Comparison of ENCODE assay signal across 13 cellular contexts in the genomic region with DNA sequence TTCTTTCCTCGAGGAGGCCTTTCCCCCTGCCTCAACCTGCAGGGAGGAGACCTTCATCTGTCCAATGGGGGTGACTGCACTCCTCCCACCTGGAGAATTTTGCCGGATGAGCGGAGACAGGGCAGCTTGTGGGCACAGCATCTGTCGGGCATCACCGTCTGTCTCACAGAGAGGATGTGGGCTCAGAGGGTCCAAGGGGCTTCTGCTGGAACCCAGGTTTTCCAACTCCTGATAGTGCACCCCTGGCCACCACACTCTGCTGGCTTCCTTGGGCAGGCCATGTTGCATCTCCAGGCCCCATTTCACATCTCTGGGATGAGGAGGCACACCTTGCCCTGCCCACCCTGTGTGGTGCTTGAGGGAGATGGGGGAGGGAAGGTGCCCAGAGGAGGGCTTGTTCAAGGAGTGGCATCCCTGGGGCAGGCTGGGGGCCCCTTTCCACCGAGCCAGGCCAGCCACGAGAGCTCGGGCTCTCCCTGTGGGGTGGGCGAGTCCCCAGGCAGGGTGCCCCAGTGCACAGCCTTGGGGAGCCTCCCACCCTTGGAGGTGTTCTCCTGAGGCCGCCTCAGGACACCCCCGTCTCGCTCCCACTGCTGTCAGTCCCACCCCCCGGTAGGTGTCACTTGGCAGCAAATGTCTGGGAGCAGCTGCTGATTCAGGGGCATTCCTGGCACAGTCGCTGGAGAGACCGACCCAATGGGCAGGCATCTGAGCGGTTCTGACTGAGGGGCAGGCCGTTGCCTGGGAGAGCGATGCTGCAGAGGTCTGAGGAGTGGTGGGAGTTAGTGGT.
"Had no signal": no experiment of that assay in that cellular context is flagged by ENCODE, and none has a peak within 500 bp of the region (broad histone marks: within the 10 kb centered on the region; RNA-seq: fewer than 3 reads in every experiment).

No MANE protein-coding gene starts in this region.

- H3K27me3 ChIP-seq: esophagus muscularis mucosa, gastroesophageal sphincter, hepatocyte, neural progenitor cell, ovary, stomach had no signal

- H3K4me1 ChIP-seq: gastroesophageal sphincter had no signal

- ATAC-seq: gastroesophageal sphincter, left lobe of liver had no signal

- H3K4me3 ChIP-seq: esophagus muscularis mucosa, gastroesophageal sphincter, hepatocyte, neural progenitor cell, ovary, stomach had no signal

- H3K9me3 ChIP-seq: esophagus muscularis mucosa, gastroesophageal sphincter, ovary, stomach had no signal

- H3K27ac ChIP-seq: esophagus muscularis mucosa, gastroesophageal sphincter, hepatocyte, neural progenitor cell, ovary, stomach, WERI-Rb-1 had no signal

- DNase-seq: activated CD4-positive, alpha-beta T cell treated with anti-CD3 and anti-CD28 coated beads, Interleukin-2, amount 50 U/mL, for 4 hours; activated T-cell treated with anti-CD3 and anti-CD28 coated beads for 4 hours; dermis blood vessel endothelial cell; effector memory CD4-positive, alpha-beta T cell; ovary; stomach; T-helper 2 cell; WERI-Rb-1 had no signal

- H3K36me3 ChIP-seq: neural progenitor cell, ovary had no signal
